ENCODE assay signal across 8 cellular contexts in genomic region chr11:66071326-66071870, GRCh38. TPM values are rescaled to one million over a fixed set of nuclear protein-coding genes. Genes with fewer than 3 reads are reported as not detected.
DNase-seq lines count a peak whose midpoint lies in the region; ATAC-seq and TF ChIP-seq lines count a peak whose summit lies in the region.

No MANE protein-coding gene starts in this region.

- no peaks in the 10 kb centered on the region for H3K27me3 Mint-ChIP-seq in CD4-positive, alpha-beta memory T cell
- H3K27me3 Mint-ChIP-seq in dendritic cell treated with granulocyte-macrophage colony-stimulating factor and Interleukin-4, amounts not matched to agents 40 ng/mL and 50 ng/mL, for 4 days: no peaks in the 10 kb centered on the region

- H3K27ac ChIP-seq in CD4-positive, alpha-beta memory T cell (ENCODE audit: low read depth, low read length): peak overlapping the region; percentile 66
- no peak overlapping the region for H3K27ac ChIP-seq in neural cell (ENCODE audit: low read length)

- peaks cover 4% of the 10 kb centered on the region for H3F3A ChIP-seq in neural cell (ENCODE audit: insufficient read depth, low read length, poor library complexity, severe bottlenecking)

- no peak for TF ChIP-seq CTCF in NB4 (IDR thresholded peaks at IDR 0.05; ENCODE audit: low read depth, low read length)
- TF ChIP-seq CTCF in neural cell (IDR thresholded peaks at IDR 0.05; ENCODE audit: poor library complexity, severe bottlenecking): no peak

- H3K4me3 Mint-ChIP-seq in CD4-positive, alpha-beta memory T cell: peak overlapping the region; percentile 91 to 98 (median 96)
- H3K4me3 Mint-ChIP-seq in dendritic cell treated with granulocyte-macrophage colony-stimulating factor and Interleukin-4, amounts not matched to agents 40 ng/mL and 50 ng/mL, for 4 days: peak overlapping the region; percentile 89

- H2AFZ ChIP-seq in neural cell (ENCODE audit: low read depth, low read length): no peak overlapping the region

- ATAC-seq in HG03460 (IDR thresholded peaks at IDR 0.05; ENCODE audit: unreplicated experiment): no peak
- no peak for ATAC-seq in HG03108 (IDR thresholded peaks at IDR 0.05; ENCODE audit: unreplicated experiment)
- no peak for ATAC-seq in HG03342 (IDR thresholded peaks at IDR 0.05; ENCODE audit: unreplicated experiment)

- peaks cover 24% of the 10 kb centered on the region for H3K79me2 ChIP-seq in neural cell (replicated peaks; ENCODE audit: insufficient read depth, low read length)

- H3K4me2 ChIP-seq in neural cell (ENCODE audit: low read length): peak overlapping the region; percentile 100

- POLR2A ChIA-PET in CD4-positive, alpha-beta memory T cell (lab: Charles Lee; ENCODE audit: partially characterized antibody): interaction anchor here (0.8 to 8.3 kb wide), 13 partner anchors 9 to 218 kb away, joined by 3 to 214 read pairs (median 19); partner anchors contain the start of genes BANF1, CCDC85B, EIF1AD and GAL3ST3

- CTCF ChIA-PET in CD4-positive, alpha-beta memory T cell (lab: Charles Lee; ENCODE audit: partially characterized antibody): interaction anchor here (1.0 to 14.8 kb wide), 8 partner anchors 9 to 63 kb away, joined by 3 to 231 read pairs (median 16); no protein-coding TSS in a partner anchor

- peaks cover 42% of the 10 kb centered on the region for H3K36me3 ChIP-seq in CD4-positive, alpha-beta memory T cell (ENCODE audit: insufficient read depth, low read length)
- peaks cover 11% of the 10 kb centered on the region for H3K36me3 ChIP-seq in neural cell (ENCODE audit: insufficient read depth, low read length)

- peaks cover 44 to 76% (median 59%) of the 10 kb centered on the region in 4 donors for H3K4me1 Mint-ChIP-seq in CD4-positive, alpha-beta memory T cell
- H3K4me1 Mint-ChIP-seq in dendritic cell treated with granulocyte-macrophage colony-stimulating factor and Interleukin-4, amounts not matched to agents 40 ng/mL and 50 ng/mL, for 4 days (ENCODE audit: low read depth): peaks cover 57% of the 10 kb centered on the region

- DNase-seq in CD4-positive, alpha-beta memory T cell: peak; percentile 22 to 59 (median 29)
- DNase-seq in NB4 (ENCODE audit: low read depth) (no peak), KG1 (lab: John Stamatoyannopoulos, UW) (no peak)

- no peaks in the 10 kb centered on the region for H3K27me3 ChIP-seq in CD4-positive, alpha-beta memory T cell (ENCODE audit: insufficient read depth, low read length)
- H3K27me3 ChIP-seq in neural cell (ENCODE audit: insufficient read depth, low read depth, low read length): no peaks in the 10 kb centered on the region

- H3K4me1 ChIP-seq in CD4-positive, alpha-beta memory T cell (ENCODE audit: insufficient read depth, low read length): peaks cover 64% of the 10 kb centered on the region

- no peak for TF ChIP-seq POLR2A in NB4 (IDR thresholded peaks at IDR 0.05; ENCODE audit: extremely low read depth, insufficient read length)

- H4K20me1 ChIP-seq in neural cell (ENCODE audit: insufficient read depth): no peaks in the 10 kb centered on the region

- peak overlapping the region; percentile 59 to 98 for H3K4me3 ChIP-seq in CD4-positive, alpha-beta memory T cell (ENCODE audit: low read length in 2 of 2)
- H3K4me3 ChIP-seq in NB4 (ENCODE audit: low read depth, low read length) (peak overlapping the region; percentile 30), neural cell (ENCODE audit: low read length) (peak overlapping the region; percentile 87)

- TF ChIP-seq RAD21 in neural cell (conservative IDR thresholded peaks at IDR 0.05): no peak

- no peaks in the 10 kb centered on the region for H3K9me3 Mint-ChIP-seq in CD4-positive, alpha-beta memory T cell
- no peaks in the 10 kb centered on the region for H3K9me3 Mint-ChIP-seq in dendritic cell treated with granulocyte-macrophage colony-stimulating factor and Interleukin-4, amounts not matched to agents 40 ng/mL and 50 ng/mL, for 4 days

- H3K9ac ChIP-seq in neural cell (ENCODE audit: low read length): peak overlapping the region; percentile 75

- intact Hi-C loops in CD4-positive, alpha-beta memory T cell (cut with micrococcal nuclease): loop anchor here (1.0 kb wide), 2 partner anchors 10 to 29 kb away; no protein-coding TSS in a partner anchor
- intact Hi-C loops in dendritic cell treated with granulocyte-macrophage colony-stimulating factor and Interleukin-4, amounts not matched to agents 40 ng/mL and 50 ng/mL, for 4 days (cut with micrococcal nuclease): no loop called here

- H3K9me2 ChIP-seq in neural cell (ENCODE audit: insufficient read depth, low read length): no peaks in the 10 kb centered on the region

- no peak for TF ChIP-seq EP300 in neural cell (conservative IDR thresholded peaks at IDR 0.05; ENCODE audit: poor library complexity, severe bottlenecking)

- peak overlapping the region; percentile 92 to 97 (median 93) for H3K27ac Mint-ChIP-seq in CD4-positive, alpha-beta memory T cell
- H3K27ac Mint-ChIP-seq in dendritic cell treated with granulocyte-macrophage colony-stimulating factor and Interleukin-4, amounts not matched to agents 40 ng/mL and 50 ng/mL, for 4 days: peak overlapping the region; percentile 83

- peaks cover 32 to 75% of the 10 kb centered on the region in 2 donors for H3K36me3 Mint-ChIP-seq in CD4-positive, alpha-beta memory T cell
- peaks cover 80% of the 10 kb centered on the region for H3K36me3 Mint-ChIP-seq in dendritic cell treated with granulocyte-macrophage colony-stimulating factor and Interleukin-4, amounts not matched to agents 40 ng/mL and 50 ng/mL, for 4 days (ENCODE audit: low read depth)

- no peaks in the 10 kb centered on the region for H3K9me3 ChIP-seq in CD4-positive, alpha-beta memory T cell (ENCODE audit: control insufficient read depth in 1 of 2, low read length in 2 of 2)
- H3K9me3 ChIP-seq in neural cell (ENCODE audit: low read length): no peaks in the 10 kb centered on the region

TF ChIP-seq in neural cell, 6 proteins besides CTCF, POLR2A, EP300 and RAD21:
- TF ChIP-seq TAF1 (IDR thresholded peaks at IDR 0.05; ENCODE audit: low read depth) (no peak), MXI1 (conservative IDR thresholded peaks at IDR 0.05; ENCODE audit: poor library complexity, severe bottlenecking) (no peak), REST (IDR thresholded peaks at IDR 0.05; ENCODE audit: borderline replicate concordance) (no peak), POLR2AphosphoS5 (IDR thresholded peaks at IDR 0.05) (no peak), SMC3 (conservative IDR thresholded peaks at IDR 0.05; ENCODE audit: poor library complexity) (no peak), EZH2 (IDR thresholded peaks at IDR 0.05; ENCODE audit: borderline replicate concordance, insufficient read depth, low read length, poor library complexity, severe bottlenecking) (no peak)

RNA-seq across cellular contexts. Expression of gene PACS1, which starts 1.3 kb away (rescaled TPM):
- total RNA-seq in CD4-positive, alpha-beta memory T cell: 100 to 1,000 TPM; 251 to 262 TPM
- 100 to 1,000 TPM in 1 of 2 donors, 10 to 100 TPM in 1; 13.7 to 104 TPM for polyA plus RNA-seq in CD4-positive, alpha-beta memory T cell
- polyA plus RNA-seq in neural cell: 12.1 and 14.4 TPM in 2 replicates
- polyA minus RNA-seq in neural cell: 55.0 and 58.7 TPM in 2 replicates

RNA-seq across cellular contexts. Expression of gene SF3B2, which starts 19.2 kb away (rescaled TPM):
- 100 to 1,000 TPM; 238 to 240 TPM for total RNA-seq in CD4-positive, alpha-beta memory T cell
- polyA plus RNA-seq in CD4-positive, alpha-beta memory T cell: 100 to 1,000 TPM in 1 of 2 donors, 10 to 100 TPM in 1; 74.4 to 128 TPM
- 121 and 145 TPM in 2 replicates for polyA plus RNA-seq in neural cell
- 162 and 165 TPM in 2 replicates for polyA minus RNA-seq in neural cell

RNA-seq across cellular contexts. Expression of gene GAL3ST3, which starts 22.4 kb away (rescaled TPM):
- not detected for total RNA-seq in CD4-positive, alpha-beta memory T cell
- polyA plus RNA-seq in CD4-positive, alpha-beta memory T cell: not detected
- 16.7 and 17.2 TPM in 2 replicates for polyA plus RNA-seq in neural cell
- 17.5 and 22.6 TPM in 2 replicates for polyA minus RNA-seq in neural cell

RNA-seq across cellular contexts. Expression of gene CATSPER1, which starts 45.1 kb away (rescaled TPM):
- not detected for total RNA-seq in CD4-positive, alpha-beta memory T cell
- not detected for polyA plus RNA-seq in CD4-positive, alpha-beta memory T cell
- not detected in 2 replicates for polyA plus RNA-seq in neural cell
- not detected in 2 replicates for polyA minus RNA-seq in neural cell

RNA-seq across cellular contexts. Expression of gene CST6, which starts 59.6 kb away (rescaled TPM):
- not detected for total RNA-seq in CD4-positive, alpha-beta memory T cell
- polyA plus RNA-seq in CD4-positive, alpha-beta memory T cell: not detected
- not detected in 2 replicates for polyA plus RNA-seq in neural cell
- polyA minus RNA-seq in neural cell: not detected in 2 replicates

Comparison
In these comparisons a context has a peak if more than half of its experiments do, and no peak if none do; other contexts are left out.
1. DNase-seq: peak in CD4-positive, alpha-beta memory T cell (5 of 5); none in NB4 (single experiment) and KG1 (single experiment).
2. H3K4me3 ChIP-seq: peak in every context shown above with its lines; median percentile 87 in neural cell; 78 in CD4-positive, alpha-beta memory T cell; 30 in NB4.
3. RNA of gene GAL3ST3, which starts 22.4 kb away (polyA plus RNA-seq): 16.7 to 17.2 TPM in neural cell; not detected in CD4-positive, alpha-beta memory T cell; every median in the first group is over 10 times any median in the second.